3 cellular contexts compared by ENCODE assay signal in genomic region chr1:108617724-108618056, GRCh38.
TF ChIP-seq lines count a peak whose summit lies in the region.

No MANE protein-coding gene starts in this region.

TF ChIP-seq in liver, 16 proteins besides CTCF, POLR2A, EP300 and RAD21:
- TF ChIP-seq, protein P1, sequence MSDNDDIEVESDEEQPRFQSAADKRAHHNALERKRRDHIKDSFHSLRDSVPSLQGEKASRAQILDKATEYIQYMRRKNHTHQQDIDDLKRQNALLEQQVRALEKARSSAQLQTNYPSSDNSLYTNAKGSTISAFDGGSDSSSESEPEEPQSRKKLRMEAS (IDR thresholded peaks at IDR 0.05), result no peak
- TF ChIP-seq HNF4A (conservative IDR thresholded peaks at IDR 0.05), result peak; percentile 20 to 70
- TF ChIP-seq NR2F2 (IDR thresholded peaks at IDR 0.05), result no peak
- TF ChIP-seq RXRA (IDR thresholded peaks at IDR 0.05), result no peak
- no peak for TF ChIP-seq EGR1 (IDR thresholded peaks at IDR 0.05; ENCODE audit: low read depth in 2 of 2)
- TF ChIP-seq GABPA (IDR thresholded peaks at IDR 0.05 in 1 of 2, conservative IDR thresholded peaks at IDR 0.05 in 1 of 2), result no peak
- TF ChIP-seq SP1 (IDR thresholded peaks at IDR 0.05), result peak; percentile 50
TF ChIP-seq in liver: peak in this region for 2.

TF ChIP-seq in HepG2, 621 proteins besides CTCF, POLR2A, EP300 and RAD21:
- no peak for TF ChIP-seq POLR2AphosphoS5 (IDR thresholded peaks at IDR 0.05; ENCODE audit: low read depth, low read length)
- TF ChIP-seq GATAD2A (CRISPR knock-in tag; IDR thresholded peaks at IDR 0.05), result no peak
- TF ChIP-seq SAP130 (CRISPR knock-in tag; IDR thresholded peaks at IDR 0.05; ENCODE audit: low read depth), result no peak

TF ChIP-seq in K562, 482 proteins besides CTCF, POLR2A, EP300 and RAD21:
- TF ChIP-seq ESRRB (CRISPR knock-in tag; IDR thresholded peaks at IDR 0.05; ENCODE audit: borderline replicate concordance) (no peak), FOXJ2 (tag; IDR thresholded peaks at IDR 0.05) (0 out of 2 replicates have a peak, but pooled peaks have one; percentile 22)
- TF ChIP-seq, protein P2, sequence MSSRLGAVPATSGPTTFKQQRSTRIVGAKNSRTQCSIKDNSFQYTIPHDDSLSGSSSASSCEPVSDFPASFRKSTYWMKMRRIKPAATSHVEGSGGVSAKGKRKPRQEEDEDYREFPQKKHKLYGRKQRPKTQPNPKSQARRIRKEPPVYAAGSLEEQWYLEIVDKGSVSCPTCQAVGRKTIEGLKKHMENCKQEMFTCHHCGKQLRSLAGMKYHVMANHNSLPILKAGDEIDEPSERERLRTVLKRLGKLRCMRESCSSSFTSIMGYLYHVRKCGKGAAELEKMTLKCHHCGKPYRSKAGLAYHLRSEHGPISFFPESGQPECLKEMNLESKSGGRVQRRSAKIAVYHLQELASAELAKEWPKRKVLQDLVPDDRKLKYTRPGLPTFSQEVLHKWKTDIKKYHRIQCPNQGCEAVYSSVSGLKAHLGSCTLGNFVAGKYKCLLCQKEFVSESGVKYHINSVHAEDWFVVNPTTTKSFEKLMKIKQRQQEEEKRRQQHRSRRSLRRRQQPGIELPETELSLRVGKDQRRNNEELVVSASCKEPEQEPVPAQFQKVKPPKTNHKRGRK (tag; IDR thresholded peaks at IDR 0.05), result peak; percentile 55; the same call in 1 of the 2 replicates
